ENCODE assay signal across 9 cellular contexts in genomic region chr2:12863937-12864336, GRCh38.
"Had no signal": no experiment of that assay in that cellular context is flagged by ENCODE, and none has a peak within 500 bp of the region (broad histone marks: within the 10 kb centered on the region; RNA-seq: fewer than 3 reads in every experiment).

No MANE protein-coding gene starts in this region.

- H3K4me1 Mint-ChIP-seq: GM23338, H9 had no signal

- FAIRE-seq: H1, H54 had no signal

- H3K4me3 ChIP-seq: GM23338 had no signal

- DNase-seq: H9, HCEC 1CT, HFFc6, KG1 had no signal

- H3K4me3 Mint-ChIP-seq: GM23338, H9, HFFc6, IgD-negative memory B cell had no signal

- H2AFZ ChIP-seq: GM23338 had no signal

- ATAC-seq: GM23338 had no signal

- H3K27ac ChIP-seq: HL-60 had no signal

- H3K27ac Mint-ChIP-seq: GM23338, H9, HFFc6, IgD-negative memory B cell had no signal

- H3K4me2 ChIP-seq: GM23338 had no signal
